Comparison of ENCODE assay signal across 9 cellular contexts in the genomic region with DNA sequence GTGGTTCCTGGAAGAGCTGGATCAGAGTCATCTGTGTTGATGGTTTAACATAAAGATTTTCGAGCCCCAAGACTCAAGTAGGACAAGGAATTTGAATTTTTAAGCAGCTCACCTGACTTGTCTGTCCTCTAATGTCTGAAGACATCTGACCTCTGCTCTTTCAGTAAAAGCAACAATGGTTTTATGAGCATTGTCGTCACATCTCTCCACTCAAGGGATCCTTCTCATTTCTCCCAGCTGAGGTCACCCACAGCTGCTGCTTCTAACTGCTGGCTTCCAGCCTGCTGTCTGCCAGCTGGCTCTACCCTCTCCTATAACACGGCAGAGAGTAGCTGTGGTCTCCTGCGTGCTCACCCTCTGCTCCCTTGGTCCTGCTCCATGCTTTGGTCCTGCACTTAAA.
A peak's percentile ranks its signal among the peaks of the same experiment; 100 is the strongest.
DNase-seq lines count a peak whose midpoint lies in the region; ATAC-seq and TF ChIP-seq lines count a peak whose summit lies in the region.
"Had no signal": no experiment of that assay in that cellular context is flagged by ENCODE, and none has a peak within 500 bp of the region (broad histone marks: within the 10 kb centered on the region; RNA-seq: fewer than 3 reads in every experiment).

No MANE protein-coding gene starts in this region.

- peak overlapping the region; percentile 59 for H3K27ac ChIP-seq in layer of hippocampus (ENCODE audit: low read depth, low read length)

- no peaks in the 10 kb centered on the region for H3K27me3 ChIP-seq in layer of hippocampus (ENCODE audit: control insufficient read depth, insufficient read depth, low read length)

- peaks cover 3% of the 10 kb centered on the region for H3K27me3 Mint-ChIP-seq in activated naive CD8-positive, alpha-beta T cell treated with anti-CD3 and anti-CD28 coated beads, Interleukin-2, amount 50 U/mL, for 24 hours
- H3K27me3 Mint-ChIP-seq: dendritic cell treated with granulocyte-macrophage colony-stimulating factor and Interleukin-4, amounts not matched to agents 40 ng/mL and 50 ng/mL, for 4 days had no signal

- ATAC-seq in HG03378 (IDR thresholded peaks at IDR 0.05; ENCODE audit: unreplicated experiment) (no peak), HG03095 (IDR thresholded peaks at IDR 0.05; ENCODE audit: unreplicated experiment) (no peak)
- no peak for ATAC-seq in activated naive CD8-positive, alpha-beta T cell treated with anti-CD3 and anti-CD28 coated beads, Interleukin-2, amount 50 U/mL, for 24 hours

- no peaks in the 10 kb centered on the region for H3K36me3 Mint-ChIP-seq in activated naive CD8-positive, alpha-beta T cell treated with anti-CD3 and anti-CD28 coated beads, Interleukin-2, amount 50 U/mL, for 24 hours (ENCODE audit: low read depth)

- H3K4me1 Mint-ChIP-seq in activated naive CD8-positive, alpha-beta T cell treated with anti-CD3 and anti-CD28 coated beads, Interleukin-2, amount 50 U/mL, for 24 hours = no peaks in the 10 kb centered on the region

- H3K27ac Mint-ChIP-seq in activated naive CD8-positive, alpha-beta T cell treated with anti-CD3 and anti-CD28 coated beads, Interleukin-2, amount 50 U/mL, for 24 hours = no peak overlapping the region
- H3K27ac Mint-ChIP-seq: dendritic cell treated with granulocyte-macrophage colony-stimulating factor and Interleukin-4, amounts not matched to agents 40 ng/mL and 50 ng/mL, for 4 days had no signal

- no peak overlapping the region for H3K4me3 Mint-ChIP-seq in activated naive CD8-positive, alpha-beta T cell treated with anti-CD3 and anti-CD28 coated beads, Interleukin-2, amount 50 U/mL, for 24 hours
- H3K4me3 Mint-ChIP-seq: dendritic cell treated with granulocyte-macrophage colony-stimulating factor and Interleukin-4, amounts not matched to agents 40 ng/mL and 50 ng/mL, for 4 days had no signal

- in situ Hi-C loops in astrocyte of the cerebellum (cut with HindIII; ENCODE audit: low sequenced_read_pairs) = no loop called here

- H3K4me3 ChIP-seq in astrocyte of the cerebellum (ENCODE audit: low read depth, low read length) = no peak overlapping the region

- DNase-seq in D341Med (ENCODE audit: low spot score) (peak; percentile 53), NCI-H1694 treated with DMSO at 0.1 percent for 48 hours (lab: John Stamatoyannopoulos, UW) (peak; percentile 88), astrocyte of the cerebellum (ENCODE audit: low read depth) (peak; percentile 83)
- no peak for DNase-seq in activated naive CD8-positive, alpha-beta T cell treated with anti-CD3 and anti-CD28 coated beads, Interleukin-2, amount 50 U/mL, for 24 hours
- no peak for DNase-seq in activated CD4-positive, alpha-beta T cell treated with anti-CD3 and anti-CD28 coated beads, Interleukin-2, amount 50 U/mL, for 4 hours

- peaks cover 3% of the 10 kb centered on the region for H3K9me3 Mint-ChIP-seq in activated naive CD8-positive, alpha-beta T cell treated with anti-CD3 and anti-CD28 coated beads, Interleukin-2, amount 50 U/mL, for 24 hours
- H3K9me3 Mint-ChIP-seq: dendritic cell treated with granulocyte-macrophage colony-stimulating factor and Interleukin-4, amounts not matched to agents 40 ng/mL and 50 ng/mL, for 4 days had no signal

- no peak for TF ChIP-seq CTCF in astrocyte of the cerebellum (IDR thresholded peaks at IDR 0.05; ENCODE audit: low read depth, low read length, missing control alignments)

Comparison
In these comparisons a context has a peak if more than half of its experiments do, and no peak if none do; other contexts are left out.
1. DNase-seq: peak in D341Med (single experiment), NCI-H1694 treated with DMSO at 0.1 percent for 48 hours (single experiment) and astrocyte of the cerebellum (single experiment); none in activated naive CD8-positive, alpha-beta T cell treated with anti-CD3 and anti-CD28 coated beads, Interleukin-2, amount 50 U/mL, for 24 hours (single experiment) and activated CD4-positive, alpha-beta T cell treated with anti-CD3 and anti-CD28 coated beads, Interleukin-2, amount 50 U/mL, for 4 hours (0 of 2).